In the genomic region with DNA sequence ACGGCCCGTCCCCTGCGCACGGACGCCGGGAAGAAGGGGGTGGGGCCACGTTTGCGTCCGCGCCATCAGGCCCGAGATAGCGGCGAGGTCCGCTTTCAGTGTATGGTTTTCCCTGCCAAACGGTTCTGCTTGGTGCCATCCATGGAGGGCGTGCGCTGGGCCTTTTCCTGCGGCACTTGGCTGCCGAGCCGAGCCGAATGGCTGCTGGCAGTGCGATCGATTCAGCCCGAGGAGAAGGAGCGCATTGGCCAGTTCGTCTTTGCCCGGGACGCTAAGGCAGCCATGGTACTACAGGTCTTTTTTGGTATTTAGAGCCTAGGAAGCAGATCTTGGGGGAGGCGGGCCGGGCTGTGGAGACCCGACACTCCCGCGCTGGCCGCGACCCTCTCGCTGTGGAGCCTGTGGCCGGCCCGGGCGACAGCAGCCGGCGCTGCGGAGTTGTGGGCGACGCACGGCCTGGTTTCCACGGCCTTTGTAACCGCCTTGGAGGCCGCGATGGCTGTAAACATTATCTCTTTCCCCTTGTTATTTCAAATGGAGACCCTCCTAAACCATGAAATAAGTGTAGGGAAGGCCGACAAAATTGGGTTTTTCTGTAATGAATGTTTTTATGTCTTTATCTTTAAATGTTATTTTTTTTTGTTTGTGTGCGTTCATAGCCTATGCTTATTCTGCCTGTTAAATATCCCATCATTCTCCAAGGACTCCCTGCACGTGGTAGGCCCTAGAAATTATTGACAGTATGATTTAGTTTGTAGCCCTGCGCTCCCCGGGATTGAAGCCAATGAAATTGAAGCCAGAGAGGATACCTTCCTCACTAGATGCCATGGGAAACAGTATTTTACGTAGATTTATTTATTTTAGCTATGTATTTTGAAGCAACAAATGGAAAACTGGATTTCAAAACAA, we compare ENCODE assay signal across 1 cellular context.
A peak's percentile ranks its signal among the peaks of the same experiment; 100 is the strongest.
TF ChIP-seq lines count a peak whose summit lies in the region.

A gene with protein sequence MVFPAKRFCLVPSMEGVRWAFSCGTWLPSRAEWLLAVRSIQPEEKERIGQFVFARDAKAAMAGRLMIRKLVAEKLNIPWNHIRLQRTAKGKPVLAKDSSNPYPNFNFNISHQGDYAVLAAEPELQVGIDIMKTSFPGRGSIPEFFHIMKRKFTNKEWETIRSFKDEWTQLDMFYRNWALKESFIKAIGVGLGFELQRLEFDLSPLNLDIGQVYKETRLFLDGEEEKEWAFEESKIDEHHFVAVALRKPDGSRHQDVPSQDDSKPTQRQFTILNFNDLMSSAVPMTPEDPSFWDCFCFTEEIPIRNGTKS (plus strand): TSS at position 54 of the 909 bp plus-strand sequence. CDS start 49 bp downstream, at position 103.

TF ChIP-seq in K562, 482 proteins besides CTCF, POLR2A, EP300 and RAD21 (continued from another document and continues in another):
- no peak for TF ChIP-seq TAF1 (IDR thresholded peaks at IDR 0.05; ENCODE audit: control insufficient read depth, extremely low read depth, insufficient read depth, low read length, severe bottlenecking)
- TF ChIP-seq, protein P1, sequence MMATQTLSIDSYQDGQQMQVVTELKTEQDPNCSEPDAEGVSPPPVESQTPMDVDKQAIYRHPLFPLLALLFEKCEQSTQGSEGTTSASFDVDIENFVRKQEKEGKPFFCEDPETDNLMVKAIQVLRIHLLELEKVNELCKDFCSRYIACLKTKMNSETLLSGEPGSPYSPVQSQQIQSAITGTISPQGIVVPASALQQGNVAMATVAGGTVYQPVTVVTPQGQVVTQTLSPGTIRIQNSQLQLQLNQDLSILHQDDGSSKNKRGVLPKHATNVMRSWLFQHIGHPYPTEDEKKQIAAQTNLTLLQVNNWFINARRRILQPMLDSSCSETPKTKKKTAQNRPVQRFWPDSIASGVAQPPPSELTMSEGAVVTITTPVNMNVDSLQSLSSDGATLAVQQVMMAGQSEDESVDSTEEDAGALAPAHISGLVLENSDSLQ (IDR thresholded peaks at IDR 0.05): no peak
- TF ChIP-seq SRF (CRISPR knock-in tag; IDR thresholded peaks at IDR 0.05): no peak
- TF ChIP-seq NR4A1 (CRISPR knock-in tag; IDR thresholded peaks at IDR 0.05): no peak
- TF ChIP-seq NR4A1 (tag; IDR thresholded peaks at IDR 0.05): no peak
- TF ChIP-seq, protein P2, sequence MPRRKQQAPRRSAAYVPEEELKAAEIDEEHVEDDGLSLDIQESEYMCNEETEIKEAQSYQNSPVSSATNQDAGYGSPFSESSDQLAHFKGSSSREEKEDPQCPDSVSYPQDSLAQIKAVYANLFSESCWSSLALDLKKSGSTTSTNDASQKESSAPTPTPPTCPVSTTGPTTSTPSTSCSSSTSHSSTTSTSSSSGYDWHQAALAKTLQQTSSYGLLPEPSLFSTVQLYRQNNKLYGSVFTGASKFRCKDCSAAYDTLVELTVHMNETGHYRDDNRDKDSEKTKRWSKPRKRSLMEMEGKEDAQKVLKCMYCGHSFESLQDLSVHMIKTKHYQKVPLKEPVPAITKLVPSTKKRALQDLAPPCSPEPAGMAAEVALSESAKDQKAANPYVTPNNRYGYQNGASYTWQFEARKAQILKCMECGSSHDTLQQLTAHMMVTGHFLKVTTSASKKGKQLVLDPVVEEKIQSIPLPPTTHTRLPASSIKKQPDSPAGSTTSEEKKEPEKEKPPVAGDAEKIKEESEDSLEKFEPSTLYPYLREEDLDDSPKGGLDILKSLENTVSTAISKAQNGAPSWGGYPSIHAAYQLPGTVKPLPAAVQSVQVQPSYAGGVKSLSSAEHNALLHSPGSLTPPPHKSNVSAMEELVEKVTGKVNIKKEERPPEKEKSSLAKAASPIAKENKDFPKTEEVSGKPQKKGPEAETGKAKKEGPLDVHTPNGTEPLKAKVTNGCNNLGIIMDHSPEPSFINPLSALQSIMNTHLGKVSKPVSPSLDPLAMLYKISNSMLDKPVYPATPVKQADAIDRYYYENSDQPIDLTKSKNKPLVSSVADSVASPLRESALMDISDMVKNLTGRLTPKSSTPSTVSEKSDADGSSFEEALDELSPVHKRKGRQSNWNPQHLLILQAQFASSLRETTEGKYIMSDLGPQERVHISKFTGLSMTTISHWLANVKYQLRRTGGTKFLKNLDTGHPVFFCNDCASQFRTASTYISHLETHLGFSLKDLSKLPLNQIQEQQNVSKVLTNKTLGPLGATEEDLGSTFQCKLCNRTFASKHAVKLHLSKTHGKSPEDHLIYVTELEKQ (CRISPR knock-in tag; IDR thresholded peaks at IDR 0.05): no peak
- no peak for TF ChIP-seq MECOM (CRISPR knock-in tag; IDR thresholded peaks at IDR 0.05)
- TF ChIP-seq NCOA6 (IDR thresholded peaks at IDR 0.05): peak; percentile 79
- TF ChIP-seq NRF1 (conservative IDR thresholded peaks at IDR 0.05 in 1 of 2, IDR thresholded peaks at IDR 0.05 in 1 of 2): peak; percentile 87 to 89
- TF ChIP-seq CREM (IDR thresholded peaks at IDR 0.05; ENCODE audit: low read depth): no peak
- TF ChIP-seq, protein P3, sequence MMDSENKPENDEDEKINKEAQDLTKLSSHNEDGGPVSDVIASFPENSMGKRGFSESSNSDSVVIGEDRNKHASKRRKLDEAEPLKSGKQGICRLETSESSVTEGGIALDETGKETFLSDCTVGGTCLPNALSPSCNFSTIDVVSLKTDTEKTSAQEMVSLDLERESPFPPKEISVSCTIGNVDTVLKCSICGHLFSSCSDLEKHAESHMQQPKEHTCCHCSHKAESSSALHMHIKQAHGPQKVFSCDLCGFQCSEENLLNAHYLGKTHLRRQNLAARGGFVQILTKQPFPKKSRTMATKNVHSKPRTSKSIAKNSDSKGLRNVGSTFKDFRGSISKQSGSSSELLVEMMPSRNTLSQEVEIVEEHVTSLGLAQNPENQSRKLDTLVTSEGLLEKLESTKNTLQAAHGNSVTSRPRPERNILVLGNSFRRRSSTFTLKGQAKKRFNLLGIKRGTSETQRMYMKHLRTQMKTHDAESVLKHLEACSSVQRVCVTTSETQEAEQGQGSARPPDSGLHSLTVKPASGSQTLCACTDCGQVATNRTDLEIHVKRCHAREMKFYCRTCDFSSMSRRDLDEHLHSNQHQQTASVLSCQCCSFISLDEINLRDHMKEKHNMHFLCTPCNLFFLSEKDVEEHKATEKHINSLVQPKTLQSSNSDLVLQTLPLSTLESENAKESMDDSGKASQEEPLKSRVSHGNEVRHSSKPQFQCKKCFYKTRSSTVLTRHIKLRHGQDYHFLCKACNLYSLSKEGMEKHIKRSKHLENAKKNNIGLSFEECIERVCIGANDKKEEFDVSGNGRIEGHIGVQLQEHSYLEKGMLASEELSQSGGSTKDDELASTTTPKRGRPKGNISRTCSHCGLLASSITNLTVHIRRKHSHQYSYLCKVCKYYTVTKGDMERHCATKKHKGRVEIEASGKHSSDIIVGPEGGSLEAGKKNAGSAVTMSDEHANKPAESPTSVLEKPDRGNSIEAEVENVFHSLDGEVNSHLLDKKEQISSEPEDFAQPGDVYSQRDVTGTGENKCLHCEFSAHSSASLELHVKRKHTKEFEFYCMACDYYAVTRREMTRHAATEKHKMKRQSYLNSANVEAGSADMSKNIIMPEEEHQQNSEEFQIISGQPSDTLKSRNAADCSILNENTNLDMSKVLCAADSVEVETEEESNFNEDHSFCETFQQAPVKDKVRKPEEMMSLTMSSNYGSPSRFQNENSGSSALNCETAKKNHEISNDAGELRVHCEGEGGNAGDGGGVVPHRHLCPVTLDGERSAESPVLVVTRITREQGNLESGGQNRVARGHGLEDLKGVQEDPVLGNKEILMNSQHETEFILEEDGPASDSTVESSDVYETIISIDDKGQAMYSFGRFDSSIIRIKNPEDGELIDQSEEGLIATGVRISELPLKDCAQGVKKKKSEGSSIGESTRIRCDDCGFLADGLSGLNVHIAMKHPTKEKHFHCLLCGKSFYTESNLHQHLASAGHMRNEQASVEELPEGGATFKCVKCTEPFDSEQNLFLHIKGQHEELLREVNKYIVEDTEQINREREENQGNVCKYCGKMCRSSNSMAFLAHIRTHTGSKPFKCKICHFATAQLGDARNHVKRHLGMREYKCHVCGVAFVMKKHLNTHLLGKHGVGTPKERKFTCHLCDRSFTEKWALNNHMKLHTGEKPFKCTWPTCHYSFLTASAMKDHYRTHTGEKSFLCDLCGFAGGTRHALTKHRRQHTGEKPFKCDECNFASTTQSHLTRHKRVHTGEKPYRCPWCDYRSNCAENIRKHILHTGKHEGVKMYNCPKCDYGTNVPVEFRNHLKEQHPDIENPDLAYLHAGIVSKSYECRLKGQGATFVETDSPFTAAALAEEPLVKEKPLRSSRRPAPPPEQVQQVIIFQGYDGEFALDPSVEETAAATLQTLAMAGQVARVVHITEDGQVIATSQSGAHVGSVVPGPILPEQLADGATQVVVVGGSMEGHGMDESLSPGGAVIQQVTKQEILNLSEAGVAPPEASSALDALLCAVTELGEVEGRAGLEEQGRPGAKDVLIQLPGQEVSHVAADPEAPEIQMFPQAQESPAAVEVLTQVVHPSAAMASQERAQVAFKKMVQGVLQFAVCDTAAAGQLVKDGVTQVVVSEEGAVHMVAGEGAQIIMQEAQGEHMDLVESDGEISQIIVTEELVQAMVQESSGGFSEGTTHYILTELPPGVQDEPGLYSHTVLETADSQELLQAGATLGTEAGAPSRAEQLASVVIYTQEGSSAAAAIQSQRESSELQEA (IDR thresholded peaks at IDR 0.05; ENCODE audit: low read depth): no peak
- TF ChIP-seq ZNF143 (CRISPR knock-in tag; IDR thresholded peaks at IDR 0.05): no peak; the same call in 1 of the 2 replicates
- TF ChIP-seq, protein P4, sequence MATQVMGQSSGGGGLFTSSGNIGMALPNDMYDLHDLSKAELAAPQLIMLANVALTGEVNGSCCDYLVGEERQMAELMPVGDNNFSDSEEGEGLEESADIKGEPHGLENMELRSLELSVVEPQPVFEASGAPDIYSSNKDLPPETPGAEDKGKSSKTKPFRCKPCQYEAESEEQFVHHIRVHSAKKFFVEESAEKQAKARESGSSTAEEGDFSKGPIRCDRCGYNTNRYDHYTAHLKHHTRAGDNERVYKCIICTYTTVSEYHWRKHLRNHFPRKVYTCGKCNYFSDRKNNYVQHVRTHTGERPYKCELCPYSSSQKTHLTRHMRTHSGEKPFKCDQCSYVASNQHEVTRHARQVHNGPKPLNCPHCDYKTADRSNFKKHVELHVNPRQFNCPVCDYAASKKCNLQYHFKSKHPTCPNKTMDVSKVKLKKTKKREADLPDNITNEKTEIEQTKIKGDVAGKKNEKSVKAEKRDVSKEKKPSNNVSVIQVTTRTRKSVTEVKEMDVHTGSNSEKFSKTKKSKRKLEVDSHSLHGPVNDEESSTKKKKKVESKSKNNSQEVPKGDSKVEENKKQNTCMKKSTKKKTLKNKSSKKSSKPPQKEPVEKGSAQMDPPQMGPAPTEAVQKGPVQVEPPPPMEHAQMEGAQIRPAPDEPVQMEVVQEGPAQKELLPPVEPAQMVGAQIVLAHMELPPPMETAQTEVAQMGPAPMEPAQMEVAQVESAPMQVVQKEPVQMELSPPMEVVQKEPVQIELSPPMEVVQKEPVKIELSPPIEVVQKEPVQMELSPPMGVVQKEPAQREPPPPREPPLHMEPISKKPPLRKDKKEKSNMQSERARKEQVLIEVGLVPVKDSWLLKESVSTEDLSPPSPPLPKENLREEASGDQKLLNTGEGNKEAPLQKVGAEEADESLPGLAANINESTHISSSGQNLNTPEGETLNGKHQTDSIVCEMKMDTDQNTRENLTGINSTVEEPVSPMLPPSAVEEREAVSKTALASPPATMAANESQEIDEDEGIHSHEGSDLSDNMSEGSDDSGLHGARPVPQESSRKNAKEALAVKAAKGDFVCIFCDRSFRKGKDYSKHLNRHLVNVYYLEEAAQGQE (CRISPR knock-in tag; IDR thresholded peaks at IDR 0.05; ENCODE audit: low read depth): 0 out of 2 replicates have a peak, but pooled peaks have one; percentile 27
- no peak for TF ChIP-seq NUFIP1 (IDR thresholded peaks at IDR 0.05; ENCODE audit: partially characterized antibody)
- TF ChIP-seq, protein P5, sequence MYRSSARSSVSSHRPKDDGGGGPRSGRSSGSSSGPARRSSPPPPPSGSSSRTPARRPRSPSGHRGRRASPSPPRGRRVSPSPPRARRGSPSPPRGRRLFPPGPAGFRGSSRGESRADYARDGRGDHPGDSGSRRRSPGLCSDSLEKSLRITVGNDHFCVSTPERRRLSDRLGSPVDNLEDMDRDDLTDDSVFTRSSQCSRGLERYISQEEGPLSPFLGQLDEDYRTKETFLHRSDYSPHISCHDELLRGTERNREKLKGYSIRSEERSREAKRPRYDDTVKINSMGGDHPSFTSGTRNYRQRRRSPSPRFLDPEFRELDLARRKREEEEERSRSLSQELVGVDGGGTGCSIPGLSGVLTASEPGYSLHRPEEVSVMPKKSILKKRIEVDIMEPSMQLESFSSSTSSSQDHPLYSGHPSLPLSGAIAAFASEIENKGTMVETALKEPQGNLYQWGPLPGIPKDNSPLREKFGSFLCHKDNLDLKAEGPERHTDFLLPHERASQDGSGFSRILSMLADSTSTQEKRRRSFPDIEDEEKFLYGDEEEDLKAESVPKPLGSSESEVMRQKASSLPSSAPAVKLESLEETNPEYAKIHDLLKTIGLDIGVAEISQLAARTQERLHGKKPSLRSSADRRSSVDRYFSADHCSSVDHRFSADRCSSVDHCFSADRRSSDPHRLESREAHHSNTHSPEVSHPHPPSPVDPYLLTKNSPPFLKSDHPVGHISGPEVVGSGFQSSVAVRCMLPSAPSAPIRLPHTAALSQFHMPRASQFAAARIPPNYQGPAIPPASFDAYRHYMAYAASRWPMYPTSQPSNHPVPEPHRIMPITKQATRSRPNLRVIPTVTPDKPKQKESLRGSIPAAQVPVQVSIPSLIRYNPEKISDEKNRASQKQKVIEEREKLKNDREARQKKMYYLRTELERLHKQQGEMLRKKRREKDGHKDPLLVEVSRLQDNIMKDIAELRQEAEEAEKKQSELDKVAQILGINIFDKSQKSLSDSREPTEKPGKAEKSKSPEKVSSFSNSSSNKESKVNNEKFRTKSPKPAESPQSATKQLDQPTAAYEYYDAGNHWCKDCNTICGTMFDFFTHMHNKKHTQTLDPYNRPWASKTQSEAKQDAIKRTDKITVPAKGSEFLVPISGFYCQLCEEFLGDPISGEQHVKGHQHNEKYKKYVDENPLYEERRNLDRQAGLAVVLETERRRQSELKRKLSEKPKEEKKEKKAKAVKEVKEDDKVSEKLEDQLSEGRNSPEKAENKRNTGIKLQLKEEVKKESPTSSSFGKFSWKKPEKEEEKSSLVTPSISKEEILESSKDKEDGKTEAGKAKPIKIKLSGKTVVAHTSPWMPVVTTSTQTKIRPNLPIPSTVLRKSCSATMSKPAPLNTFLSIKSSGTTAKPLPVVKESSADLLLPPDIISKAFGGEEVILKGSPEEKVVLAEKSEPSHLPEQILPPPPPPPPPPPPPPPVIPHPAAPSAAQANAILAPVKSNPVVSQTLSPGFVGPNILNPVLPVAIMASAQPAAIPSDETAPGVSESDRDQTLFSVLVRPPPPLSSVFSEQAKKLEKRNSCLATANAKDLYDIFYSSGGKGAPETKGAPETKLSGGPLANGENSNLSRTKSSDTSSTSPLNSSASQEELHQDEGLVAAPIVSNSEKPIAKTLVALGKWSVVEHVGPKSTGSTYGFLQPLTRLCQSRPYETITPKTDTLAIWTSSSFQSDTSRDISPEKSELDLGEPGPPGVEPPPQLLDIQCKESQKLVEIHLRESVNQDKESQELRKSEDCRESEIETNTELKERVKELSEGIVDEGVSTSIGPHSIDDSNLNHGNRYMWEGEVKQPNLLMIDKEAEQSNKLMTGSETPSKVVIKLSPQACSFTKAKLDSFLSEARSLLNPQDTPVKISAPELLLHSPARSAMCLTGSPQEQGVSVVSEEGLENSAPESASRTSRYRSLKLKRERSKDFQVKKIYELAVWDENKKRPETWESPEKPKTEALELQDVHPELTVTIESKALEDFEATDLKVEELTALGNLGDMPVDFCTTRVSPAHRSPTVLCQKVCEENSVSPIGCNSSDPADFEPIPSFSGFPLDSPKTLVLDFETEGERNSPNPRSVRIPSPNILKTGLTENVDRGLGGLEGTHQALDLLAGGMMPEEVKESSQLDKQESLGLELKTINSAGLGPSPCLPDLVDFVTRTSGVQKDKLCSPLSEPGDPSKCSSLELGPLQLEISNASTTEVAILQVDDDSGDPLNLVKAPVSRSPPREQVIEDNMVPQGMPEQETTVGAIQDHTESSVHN (IDR thresholded peaks at IDR 0.05; ENCODE audit: borderline replicate concordance in 1 of 2, low read depth in 1 of 2): no peak
- no peak for TF ChIP-seq MEF2D (tag; conservative IDR thresholded peaks at IDR 0.05; ENCODE audit: low read depth)
- TF ChIP-seq HMG20B (CRISPR knock-in tag; IDR thresholded peaks at IDR 0.05): no peak
